Comparison of ENCODE assay signal across 11 cellular contexts in the genomic region with DNA sequence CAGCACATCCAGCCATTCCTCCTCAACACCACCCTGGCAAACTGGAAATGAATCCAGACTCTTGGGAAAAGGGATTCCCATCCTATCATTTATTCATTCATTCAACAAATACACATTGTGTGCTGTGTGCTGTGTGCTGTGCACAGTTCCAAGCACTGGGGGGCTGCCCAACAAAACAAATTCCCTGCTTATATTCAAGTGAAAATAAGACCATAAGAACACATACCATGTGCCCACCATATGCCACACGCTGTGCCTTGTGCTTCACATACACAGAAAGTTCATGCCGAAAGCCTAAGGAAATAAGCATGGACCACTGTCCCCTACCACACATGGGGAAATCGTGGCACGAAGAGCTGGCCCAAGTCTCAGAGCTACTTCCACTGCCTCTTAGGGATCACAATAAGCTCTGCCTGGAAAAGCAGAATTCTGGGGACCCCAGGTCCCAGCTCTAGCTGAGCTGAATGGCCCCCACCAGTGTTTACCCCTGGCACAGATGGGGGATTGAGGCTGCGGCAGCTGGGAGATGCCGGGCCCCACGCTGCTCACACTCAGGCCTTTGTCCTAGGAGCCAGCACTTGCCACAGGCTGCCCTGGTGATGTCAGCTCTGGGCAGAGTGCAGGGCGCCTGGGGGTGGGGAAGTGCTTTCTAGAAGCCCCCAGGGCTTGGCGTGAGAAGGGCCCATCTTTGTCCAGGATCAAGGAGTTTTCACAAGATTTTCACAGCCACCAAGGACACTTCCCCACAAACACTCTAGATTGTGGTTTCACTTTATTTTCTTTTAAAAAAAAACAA.
DNase-seq lines count a peak whose midpoint lies in the region; ATAC-seq and TF ChIP-seq lines count a peak whose summit lies in the region.
"Had no signal": no experiment of that assay in that cellular context is flagged by ENCODE, and none has a peak within 500 bp of the region (broad histone marks: within the 10 kb centered on the region; RNA-seq: fewer than 3 reads in every experiment).

No MANE protein-coding gene starts in this region.

- no peak overlapping the region for H3K9ac ChIP-seq in OCI-LY3 (ENCODE audit: low read length)

- H3K36me3 Mint-ChIP-seq in CD8-positive, alpha-beta T cell: peaks cover 82% of the 10 kb centered on the region
- peaks cover 91% of the 10 kb centered on the region for H3K36me3 Mint-ChIP-seq in dendritic cell treated with granulocyte-macrophage colony-stimulating factor and Interleukin-4, amounts not matched to agents 40 ng/mL and 50 ng/mL, for 4 days (ENCODE audit: low read depth)

- peak; percentile 53 for ATAC-seq in CD8-positive, alpha-beta T cell
- no peak for ATAC-seq in GM18867 (IDR thresholded peaks at IDR 0.05; ENCODE audit: unreplicated experiment)
- ATAC-seq in GM21360 (IDR thresholded peaks at IDR 0.05; ENCODE audit: unreplicated experiment): no peak
- no peak for ATAC-seq in HG02763 (IDR thresholded peaks at IDR 0.05; ENCODE audit: unreplicated experiment)
- ATAC-seq: activated CD4-positive, CD25-positive, alpha-beta regulatory T cell treated with anti-CD3 and anti-CD28 coated beads, Interleukin-2, amount 50 U/mL, for 24 hours had no signal

- no peak for DNase-seq in CD8-positive, alpha-beta T cell
- DNase-seq in HUDEP-2 (lab: John Stamatoyannopoulos, UW; ENCODE audit: unreplicated experiment in 76 of 76): no peak
- DNase-seq: NCI-H1436 treated with DMSO at 0.1 percent for 48 hours had no signal

- TF ChIP-seq CTCF in CD8-positive, alpha-beta T cell (IDR thresholded peaks at IDR 0.05): no peak
- TF ChIP-seq CTCF in OCI-LY3 (IDR thresholded peaks at IDR 0.05; ENCODE audit: low read depth, low read length) (peak; percentile 47), neutrophil (IDR thresholded peaks at IDR 0.05) (no peak)

- H3K27ac ChIP-seq in CD8-positive, alpha-beta T cell (ENCODE audit: low read depth, low read length): no peak overlapping the region
- H3K27ac ChIP-seq in OCI-LY3 (ENCODE audit: low read length) (no peak overlapping the region), neutrophil (peak overlapping the region; percentile 66)

- intact Hi-C loops in CD8-positive, alpha-beta T cell (cut with DNase I, micrococcal nuclease): loop anchor here (1.0 kb wide), 1 partner anchor 177 kb away; no protein-coding TSS in a partner anchor
- intact Hi-C loops in dendritic cell treated with granulocyte-macrophage colony-stimulating factor and Interleukin-4, amounts not matched to agents 40 ng/mL and 50 ng/mL, for 4 days (cut with micrococcal nuclease): no loop called here

- H3K36me3 ChIP-seq in CD8-positive, alpha-beta T cell (ENCODE audit: insufficient read depth, low read length): peaks cover 14% of the 10 kb centered on the region
- H3K36me3 ChIP-seq in OCI-LY3 (replicated peaks; ENCODE audit: low read depth, low read length) (peaks cover 4% of the 10 kb centered on the region), neutrophil (peaks cover 99% of the 10 kb centered on the region)

- POLR2A ChIA-PET in CD8-positive, alpha-beta T cell (lab: Charles Lee): interaction anchor here (1.3 to 1.9 kb wide), 2 partner anchors 9 to 23 kb away, joined by 3 to 5 read pairs; no protein-coding TSS in a partner anchor

- peak overlapping the region; percentile 73 for H3K27ac Mint-ChIP-seq in CD8-positive, alpha-beta T cell
- H3K27ac Mint-ChIP-seq in dendritic cell treated with granulocyte-macrophage colony-stimulating factor and Interleukin-4, amounts not matched to agents 40 ng/mL and 50 ng/mL, for 4 days: peak overlapping the region; percentile 69

- 0 out of 2 replicates have a peak, but pooled peaks cover 5% of the 10 kb centered on the region for H4K20me1 ChIP-seq in OCI-LY3 (ENCODE audit: insufficient read depth, low read length)

- peaks cover 55% of the 10 kb centered on the region for H3K4me1 Mint-ChIP-seq in CD8-positive, alpha-beta T cell (ENCODE audit: low read depth)
- peaks cover 91% of the 10 kb centered on the region for H3K4me1 Mint-ChIP-seq in dendritic cell treated with granulocyte-macrophage colony-stimulating factor and Interleukin-4, amounts not matched to agents 40 ng/mL and 50 ng/mL, for 4 days (ENCODE audit: low read depth)

- peaks cover 26% of the 10 kb centered on the region for H3K4me1 ChIP-seq in CD8-positive, alpha-beta T cell (ENCODE audit: insufficient read depth, low read length)
- H3K4me1 ChIP-seq in OCI-LY3 (ENCODE audit: low read length): no peaks in the 10 kb centered on the region
- H3K4me1 ChIP-seq in neutrophil (ENCODE audit: control insufficient read depth in 1 of 2, insufficient read depth in 1 of 2, low read depth in 1 of 2, low read length in 1 of 2): peaks cover 67 to 90% of the 10 kb centered on the region in 2 experiments

- no peaks in the 10 kb centered on the region for H3K27me3 ChIP-seq in CD8-positive, alpha-beta T cell (ENCODE audit: insufficient read depth, low read length)
- H3K27me3 ChIP-seq in OCI-LY3 (ENCODE audit: low read depth, low read length) (no peaks in the 10 kb centered on the region), neutrophil (no peaks in the 10 kb centered on the region)

- H3K9me3 Mint-ChIP-seq in CD8-positive, alpha-beta T cell: no peaks in the 10 kb centered on the region
- no peaks in the 10 kb centered on the region for H3K9me3 Mint-ChIP-seq in dendritic cell treated with granulocyte-macrophage colony-stimulating factor and Interleukin-4, amounts not matched to agents 40 ng/mL and 50 ng/mL, for 4 days

- H3K79me2 ChIP-seq in OCI-LY3 (ENCODE audit: low read length): no peaks in the 10 kb centered on the region

- H3K4me2 ChIP-seq in OCI-LY3 (ENCODE audit: low read length): no peak overlapping the region

- no peak overlapping the region for H2AFZ ChIP-seq in OCI-LY3 (ENCODE audit: low read depth, low read length)

- H3K4me3 ChIP-seq in CD8-positive, alpha-beta T cell (ENCODE audit: low read depth, low read length): no peak overlapping the region
- H3K4me3 ChIP-seq in OCI-LY3 (ENCODE audit: low read length): no peak overlapping the region
- no peak overlapping the region for H3K4me3 ChIP-seq in neutrophil (ENCODE audit: low read depth in 1 of 2, low read length in 1 of 2)

- no peaks in the 10 kb centered on the region for H3K9me3 ChIP-seq in CD8-positive, alpha-beta T cell (ENCODE audit: low read length)
- no peaks in the 10 kb centered on the region for H3K9me3 ChIP-seq in OCI-LY3 (ENCODE audit: insufficient read depth, low read length)
- no peaks in the 10 kb centered on the region for H3K9me3 ChIP-seq in neutrophil
- H3K9me3 ChIP-seq: Caco-2 had no signal

- no peak overlapping the region for H3K4me3 Mint-ChIP-seq in CD8-positive, alpha-beta T cell
- H3K4me3 Mint-ChIP-seq in dendritic cell treated with granulocyte-macrophage colony-stimulating factor and Interleukin-4, amounts not matched to agents 40 ng/mL and 50 ng/mL, for 4 days: no peak overlapping the region

- H3K27me3 Mint-ChIP-seq in CD8-positive, alpha-beta T cell (ENCODE audit: low read depth): no peaks in the 10 kb centered on the region
- H3K27me3 Mint-ChIP-seq in dendritic cell treated with granulocyte-macrophage colony-stimulating factor and Interleukin-4, amounts not matched to agents 40 ng/mL and 50 ng/mL, for 4 days: no peaks in the 10 kb centered on the region

- CTCF ChIA-PET in CD8-positive, alpha-beta T cell (lab: Charles Lee): interaction anchor here (1.2 kb wide), 1 partner anchor 71 kb away, joined by 5 read pairs; no protein-coding TSS in a partner anchor
